In the genomic region with DNA sequence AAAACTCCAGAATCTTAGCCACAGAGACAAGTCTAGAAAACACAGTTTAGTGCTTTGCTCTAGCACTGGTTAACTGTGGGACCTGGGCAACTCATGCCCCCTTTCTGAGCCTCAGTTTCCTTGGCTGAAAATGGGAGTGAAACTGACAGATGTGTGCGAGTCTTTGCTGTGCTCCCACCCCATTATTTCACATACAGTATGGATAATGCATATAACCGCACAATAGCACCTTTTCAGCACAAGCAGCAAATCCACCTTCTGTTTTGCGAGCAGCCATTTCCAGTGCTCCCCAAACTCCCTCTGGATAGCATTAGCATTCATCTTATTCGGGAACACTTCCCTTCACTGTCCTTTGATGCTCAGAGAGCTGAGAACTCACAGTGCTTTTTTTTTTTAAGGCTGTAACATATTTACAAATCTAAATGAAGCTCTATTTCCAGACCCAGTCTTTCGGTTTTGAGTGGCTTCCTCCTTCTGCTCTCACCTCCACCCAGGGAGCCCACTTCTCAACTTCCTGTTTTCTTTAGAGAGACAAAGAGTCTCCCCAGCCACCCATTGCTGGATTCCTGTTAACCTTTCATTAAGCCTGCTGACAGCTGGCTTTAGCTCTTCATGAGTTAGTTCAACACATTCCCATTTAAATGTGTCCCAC, we compare ENCODE assay signal across 8 cellular contexts. TPM values are rescaled to one million over a fixed set of nuclear protein-coding genes. Genes with fewer than 3 reads are reported as not detected.
DNase-seq lines count a peak whose midpoint lies in the region; ATAC-seq and TF ChIP-seq lines count a peak whose summit lies in the region.

No MANE protein-coding gene starts in this region.

- H3K36me3 ChIP-seq in KMS-11 (ENCODE audit: insufficient read depth) = no peaks in the 10 kb centered on the region
- H3K36me3 ChIP-seq in tibial nerve = no peaks in the 10 kb centered on the region
- H3K36me3 ChIP-seq in WERI-Rb-1 = no peaks in the 10 kb centered on the region

- DNase-seq in natural killer cell = no peak
- DNase-seq in tibial nerve (ENCODE audit: low spot score in 2 of 2) = no peak
- no peak for DNase-seq in WERI-Rb-1

- peak overlapping the region; percentile 82 for H3K4me2 ChIP-seq in KMS-11

- no peak for TF ChIP-seq CTCF in KMS-11 (conservative IDR thresholded peaks at IDR 0.05; ENCODE audit: low read depth, low read length)
- TF ChIP-seq CTCF in natural killer cell (IDR thresholded peaks at IDR 0.05) = no peak
- TF ChIP-seq CTCF in tibial nerve (IDR thresholded peaks at IDR 0.05) = no peak
- TF ChIP-seq CTCF in WERI-Rb-1 (IDR thresholded peaks at IDR 0.05; ENCODE audit: low read depth, low read length) = no peak

- H3K4me1 ChIP-seq in KMS-11 (ENCODE audit: low read depth, poor library complexity, severe bottlenecking) (peaks cover 55% of the 10 kb centered on the region), tibial nerve (no peaks in the 10 kb centered on the region)

- no peak for TF ChIP-seq EP300 in tibial nerve (IDR thresholded peaks at IDR 0.05)

- H3K9ac ChIP-seq in KMS-11 = peak overlapping the region; percentile 37; the same call in 1 of the 2 replicates

- H3K4me3 Mint-ChIP-seq in T-helper 1 cell treated with Interleukin-12 subunit alpha and Interleukin-12 subunit beta and Interleukin-4 antibody, amounts not matched to agents 30 μg/mL and 1 μg/mL, for 36 hours = peak overlapping the region; percentile 73
- peak overlapping the region; percentile 88 for H3K4me3 Mint-ChIP-seq in natural killer cell

- ATAC-seq in GM18505 (IDR thresholded peaks at IDR 0.05; ENCODE audit: unreplicated experiment) (peak; percentile 90), GM21717 (IDR thresholded peaks at IDR 0.05; ENCODE audit: unreplicated experiment) (peak; percentile 94), natural killer cell (peak; percentile 82 to 91 (median 85)), esophagus mucosa (no peak)

- no peaks in the 10 kb centered on the region for H4K20me1 ChIP-seq in KMS-11 (ENCODE audit: insufficient read depth)

- H3K27ac ChIP-seq in KMS-11 (peak overlapping the region; percentile 87), tibial nerve (no peak overlapping the region), WERI-Rb-1 (no peak overlapping the region)

- intact Hi-C loops in natural killer cell (cut with micrococcal nuclease) = no loop called here

- H3K4me1 Mint-ChIP-seq in T-helper 1 cell treated with Interleukin-12 subunit alpha and Interleukin-12 subunit beta and Interleukin-4 antibody, amounts not matched to agents 30 μg/mL and 1 μg/mL, for 36 hours (ENCODE audit: low read depth) = peaks cover 77% of the 10 kb centered on the region
- H3K4me1 Mint-ChIP-seq in natural killer cell = peaks cover 73 to 87% of the 10 kb centered on the region in 2 donors

- peak overlapping the region; percentile 96 for H3K27ac Mint-ChIP-seq in T-helper 1 cell treated with Interleukin-12 subunit alpha and Interleukin-12 subunit beta and Interleukin-4 antibody, amounts not matched to agents 30 μg/mL and 1 μg/mL, for 36 hours
- peak overlapping the region; percentile 91 for H3K27ac Mint-ChIP-seq in natural killer cell

- H3K9me3 ChIP-seq in tibial nerve (no peaks in the 10 kb centered on the region), WERI-Rb-1 (ENCODE audit: severe bottlenecking) (no peaks in the 10 kb centered on the region)

- no peak overlapping the region for H3K4me3 ChIP-seq in KMS-11 (IDR thresholded peaks at IDR 0.05; ENCODE audit: insufficient read depth, low read depth, low read length)
- H3K4me3 ChIP-seq in tibial nerve = no peak overlapping the region
- no peak overlapping the region for H3K4me3 ChIP-seq in WERI-Rb-1 (ENCODE audit: low read depth, low read length)

- H3K36me3 Mint-ChIP-seq in T-helper 1 cell treated with Interleukin-12 subunit alpha and Interleukin-12 subunit beta and Interleukin-4 antibody, amounts not matched to agents 30 μg/mL and 1 μg/mL, for 36 hours (ENCODE audit: low read depth) = peaks cover 63% of the 10 kb centered on the region
- no peaks in the 10 kb centered on the region for H3K36me3 Mint-ChIP-seq in natural killer cell

- H3K27me3 ChIP-seq in KMS-11 (ENCODE audit: insufficient read depth, low read depth) (no peaks in the 10 kb centered on the region), tibial nerve (no peaks in the 10 kb centered on the region), WERI-Rb-1 (ENCODE audit: insufficient read depth, low read depth, severe bottlenecking) (no peaks in the 10 kb centered on the region)

- 38 to 44% methylated on average over 5 of the region's 5 CpGs for WGBS in tibial nerve, 2 donors

- peaks cover 23% of the 10 kb centered on the region for H3K9me3 Mint-ChIP-seq in T-helper 1 cell treated with Interleukin-12 subunit alpha and Interleukin-12 subunit beta and Interleukin-4 antibody, amounts not matched to agents 30 μg/mL and 1 μg/mL, for 36 hours
- H3K9me3 Mint-ChIP-seq in natural killer cell = no peaks in the 10 kb centered on the region

- no peaks in the 10 kb centered on the region for H3K79me2 ChIP-seq in KMS-11 (ENCODE audit: insufficient read depth, low read depth)

- peak overlapping the region; percentile 82 for H2AFZ ChIP-seq in KMS-11 (ENCODE audit: low read depth)

- H3K27me3 Mint-ChIP-seq in T-helper 1 cell treated with Interleukin-12 subunit alpha and Interleukin-12 subunit beta and Interleukin-4 antibody, amounts not matched to agents 30 μg/mL and 1 μg/mL, for 36 hours (ENCODE audit: low read depth) = no peaks in the 10 kb centered on the region
- H3K27me3 Mint-ChIP-seq in natural killer cell (ENCODE audit: low read depth in 2 of 2) = no peaks in the 10 kb centered on the region

- TF ChIP-seq POLR2A in GM18505 (IDR thresholded peaks at IDR 0.05; ENCODE audit: borderline replicate concordance, extremely low read depth, insufficient read depth, insufficient read length) = no peak
- TF ChIP-seq POLR2A in tibial nerve (IDR thresholded peaks at IDR 0.05) = no peak

RNA-seq across cellular contexts. Expression of a gene that starts 49.2 kb away (rescaled TPM):
- total RNA-seq in natural killer cell (1 to 10 TPM; 2.6 to 3.6 (median 3.0) TPM), tibial nerve (not detected), esophagus mucosa (0.20 TPM)
